Comparison of ENCODE assay signal across 5 cellular contexts in the genomic region with DNA sequence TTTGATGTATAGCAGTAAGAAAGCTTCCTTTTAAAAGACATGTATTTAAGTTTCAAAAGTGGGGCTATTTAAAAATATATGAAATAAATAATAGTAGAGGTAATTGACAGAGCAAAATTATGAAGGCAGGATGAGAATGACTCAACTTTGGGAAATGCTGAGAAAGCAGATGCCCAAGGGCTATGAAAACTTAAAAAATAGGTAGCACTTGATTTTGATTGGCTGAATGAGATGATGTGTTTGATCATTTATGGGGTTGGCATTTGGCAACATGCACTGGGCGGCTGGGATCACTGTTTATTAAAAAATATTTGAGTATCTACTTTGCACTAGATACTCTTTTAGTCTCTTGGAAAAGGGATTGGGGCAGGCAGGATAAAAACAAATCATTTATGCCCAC. TPM values are rescaled to one million over a fixed set of nuclear protein-coding genes. Genes with fewer than 3 reads are reported as not detected.
"Had no signal": no experiment of that assay in that cellular context is flagged by ENCODE, and none has a peak within 500 bp of the region (broad histone marks: within the 10 kb centered on the region; RNA-seq: fewer than 3 reads in every experiment).

No MANE protein-coding gene starts in this region.

RNA-seq across cellular contexts. Expression of a gene that starts 26.5 kb away (rescaled TPM):
- total RNA-seq: Right ventricle myocardium inferior, Right ventricle myocardium superior, RPMI7951, SJSA1, SK-MEL-5 had no signal
